In genomic region chr1:28373450-28373849, GRCh38 we compare ENCODE assay signal across 8 cellular contexts. TPM values are rescaled to one million over a fixed set of nuclear protein-coding genes. Genes with fewer than 3 reads are reported as not detected.
DNase-seq lines count a peak whose midpoint lies in the region; ATAC-seq, FAIRE-seq and TF ChIP-seq lines count a peak whose summit lies in the region.
"Not testable (repeated sequence)": the region's sequence is repeated elsewhere in the genome, so short reads cannot be mapped to it uniquely, and the experiment has no call there.

No MANE protein-coding gene starts in this region.

- H3K27ac ChIP-seq in A549 = peak overlapping the region in 1 of 2 experiments; percentile 64; a peak in 3 of 6 replicates
- peak overlapping the region; percentile 63; the same call in 1 of the 2 replicates for H3K27ac ChIP-seq in GM23248
- peak overlapping the region; percentile 51; the same call in 1 of the 2 replicates for H3K27ac ChIP-seq in Karpas-422 (ENCODE audit: low read length)
- peak overlapping the region; percentile 86 for H3K27ac ChIP-seq in RWPE1
- H3K27ac ChIP-seq in mesenchymal stem cell (ENCODE audit: low read length, poor library complexity, severe bottlenecking) = peak overlapping the region; percentile 99
- peak overlapping the region; percentile 93 for H3K27ac ChIP-seq in smooth muscle cell (ENCODE audit: low read depth)

- not testable (repeated sequence) for H3K14ac ChIP-seq in mesenchymal stem cell (ENCODE audit: low read length in 2 of 2)

- not testable (repeated sequence) for H3K18ac ChIP-seq in mesenchymal stem cell (ENCODE audit: low read depth in 1 of 2, low read length in 2 of 2)

- H3K23ac ChIP-seq in mesenchymal stem cell (ENCODE audit: low read length in 2 of 2) = not testable (repeated sequence)

- TF ChIP-seq RAD21 in A549 (conservative IDR thresholded peaks at IDR 0.05 in 1 of 2, IDR thresholded peaks at IDR 0.05 in 1 of 2) = not testable (repeated sequence)

- H3K4me3 ChIP-seq in A549; GM23248; Karpas-422 (ENCODE audit: low read length); epithelial cell of esophagus (ENCODE audit: low read length); mesenchymal stem cell (ENCODE audit: insufficient read depth in 1 of 2, low read depth in 1 of 2, low read length in 2 of 2); smooth muscle cell: not testable (repeated sequence)

- DNase-seq in A549 (ENCODE audit: low read depth in 1 of 2, low spot score in 1 of 2); GM23248; Karpas-422; RWPE1 (ENCODE audit: low spot score); activated naive CD4-positive, alpha-beta T cell treated with anti-CD3 and anti-CD28 coated beads for 36 hours; mesenchymal stem cell; smooth muscle cell (lab: John Stamatoyannopoulos, UW; ENCODE audit: unreplicated experiment): not testable (repeated sequence)
- peak; percentile 49 for DNase-seq in epithelial cell of esophagus (ENCODE audit: low read depth)

- H3K9me3 Mint-ChIP-seq in activated naive CD4-positive, alpha-beta T cell treated with anti-CD3 and anti-CD28 coated beads for 36 hours = not testable (repeated sequence)

- not testable (repeated sequence) for H4K20me1 ChIP-seq in GM23248 (ENCODE audit: insufficient read depth); Karpas-422 (ENCODE audit: insufficient read depth, low read depth, low read length); smooth muscle cell (ENCODE audit: low read depth)

- H3K4me3 Mint-ChIP-seq in activated naive CD4-positive, alpha-beta T cell treated with anti-CD3 and anti-CD28 coated beads for 36 hours = not testable (repeated sequence)

- in situ Hi-C loops in GM23248 (cut with MboI) = not testable (repeated sequence)

- not testable (repeated sequence) for H2BK5ac ChIP-seq in mesenchymal stem cell (ENCODE audit: low read depth, low read length, poor library complexity, severe bottlenecking)

- peaks cover 26% of the 10 kb centered on the region for H3K4me1 Mint-ChIP-seq in activated naive CD4-positive, alpha-beta T cell treated with anti-CD3 and anti-CD28 coated beads for 36 hours (ENCODE audit: low read depth)

- H3K36me3 ChIP-seq in GM23248 (ENCODE audit: low read depth); Karpas-422 (ENCODE audit: insufficient read depth, low read length); mesenchymal stem cell (ENCODE audit: control insufficient read depth in 1 of 2, insufficient read depth in 2 of 2, low read depth in 1 of 2, low read length in 2 of 2); smooth muscle cell (ENCODE audit: low read depth): not testable (repeated sequence)

- not testable (repeated sequence) for H3K79me1 ChIP-seq in mesenchymal stem cell (replicated peaks; ENCODE audit: low read length, poor library complexity, severe bottlenecking)

- H2BK12ac ChIP-seq in mesenchymal stem cell (ENCODE audit: low read length in 2 of 2) = not testable (repeated sequence)

- not testable (repeated sequence) for TF ChIP-seq POLR2A in A549 (IDR thresholded peaks at IDR 0.05; ENCODE audit: low read length)

- not testable (repeated sequence) for H3K9me2 ChIP-seq in GM23248 (ENCODE audit: insufficient read depth); Karpas-422 (replicated peaks; ENCODE audit: insufficient read depth, low read length)

- H3K36me3 Mint-ChIP-seq in activated naive CD4-positive, alpha-beta T cell treated with anti-CD3 and anti-CD28 coated beads for 36 hours (ENCODE audit: low read depth) = not testable (repeated sequence)

- not testable (repeated sequence) for TF ChIP-seq CTCF in A549 (IDR thresholded peaks at IDR 0.05); RWPE1 (conservative IDR thresholded peaks at IDR 0.05; ENCODE audit: low read depth); epithelial cell of esophagus (IDR thresholded peaks at IDR 0.05; ENCODE audit: insufficient read depth, low read depth, low read length, missing control alignments); smooth muscle cell (IDR thresholded peaks at IDR 0.05; ENCODE audit: borderline replicate concordance, insufficient read depth, poor library complexity, severe bottlenecking)

- H4K8ac ChIP-seq in mesenchymal stem cell (ENCODE audit: low read length) = not testable (repeated sequence)

- not testable (repeated sequence) for H3K9me3 ChIP-seq in A549; GM23248 (ENCODE audit: low read depth); Karpas-422 (ENCODE audit: low read length); mesenchymal stem cell (ENCODE audit: control insufficient read depth, low read length); smooth muscle cell (replicated peaks; ENCODE audit: low read depth)

- intact Hi-C loops in activated naive CD4-positive, alpha-beta T cell treated with anti-CD3 and anti-CD28 coated beads for 36 hours (cut with micrococcal nuclease) = not testable (repeated sequence)

- not testable (repeated sequence) for H4K91ac ChIP-seq in mesenchymal stem cell (ENCODE audit: low read length)

- not testable (repeated sequence) for ATAC-seq in A549

- not testable (repeated sequence) for H2AFZ ChIP-seq in GM23248; Karpas-422 (ENCODE audit: low read length); mesenchymal stem cell (ENCODE audit: low read depth, low read length); smooth muscle cell (ENCODE audit: low read depth)

- peak overlapping the region; percentile 53 for H3K27ac Mint-ChIP-seq in activated naive CD4-positive, alpha-beta T cell treated with anti-CD3 and anti-CD28 coated beads for 36 hours

- CTCF ChIA-PET in A549 (lab: Yijun Ruan, JAX); RWPE1 (lab: Yijun Ruan, JAX): not testable (repeated sequence)
- CTCF ChIA-PET in activated naive CD4-positive, alpha-beta T cell treated with anti-CD3 and anti-CD28 coated beads for 36 hours (lab: Charles Lee) = interaction anchor here (0.7 to 3.6 kb wide), 2 partner anchors 13 to 588 kb away, joined by 3 to 14 read pairs; no protein-coding TSS in a partner anchor

- 81% methylated on average over 7 of the region's 7 CpGs for WGBS in A549 (ENCODE audit: missing lambda C conversion rate)
- WGBS in GM23248 (ENCODE audit: low coverage in 1 of 2, low lambda C conversion rate in 2 of 2, missing lambda C conversion rate in 2 of 2), 2 experiments = 85 to 87% methylated on average over 7 of the region's 7 CpGs
- WGBS in mesenchymal stem cell = 89% methylated on average over 6 of the region's 7 CpGs
- WGBS in smooth muscle cell (ENCODE audit: low lambda C conversion rate) = 75% methylated on average over 7 of the region's 7 CpGs

- not testable (repeated sequence) for TF ChIP-seq EP300 in A549 (IDR thresholded peaks at IDR 0.05)

- not testable (repeated sequence) for H3K4ac ChIP-seq in mesenchymal stem cell (ENCODE audit: low read depth in 1 of 2, low read length in 2 of 2)

- not testable (repeated sequence) for FAIRE-seq in A549 (lab: Jason Lieb, UNC)

- not testable (repeated sequence) for H2BK15ac ChIP-seq in mesenchymal stem cell (ENCODE audit: low read depth, poor library complexity, severe bottlenecking)

- H3F3A ChIP-seq in GM23248 (ENCODE audit: insufficient read depth) = peaks cover 18% of the 10 kb centered on the region
- H3F3A ChIP-seq in smooth muscle cell (ENCODE audit: low read depth) = peaks cover 16% of the 10 kb centered on the region

- H3K27me3 Mint-ChIP-seq in activated naive CD4-positive, alpha-beta T cell treated with anti-CD3 and anti-CD28 coated beads for 36 hours (ENCODE audit: low read depth) = not testable (repeated sequence)

- H3K79me2 ChIP-seq in GM23248 (ENCODE audit: insufficient read depth) (peaks cover 75% of the 10 kb centered on the region), Karpas-422 (ENCODE audit: low read length) (peaks cover 73% of the 10 kb centered on the region), smooth muscle cell (ENCODE audit: low read depth) (peaks cover 73% of the 10 kb centered on the region)

- POLR2A ChIA-PET in A549 (lab: Yijun Ruan, JAX) = not testable (repeated sequence)
- POLR2A ChIA-PET in RWPE1 (lab: Yijun Ruan, JAX; ENCODE audit: low non-redundant PET) = interaction anchor here (0.6 to 1.0 kb wide), 3 partner anchors 45 to 133 kb away, joined by 3 read pairs; partner anchors contain the start of gene MED18

- not testable (repeated sequence) for H2BK120ac ChIP-seq in mesenchymal stem cell (ENCODE audit: low read depth, low read length)

- not testable (repeated sequence) for H3K9ac ChIP-seq in GM23248; Karpas-422 (ENCODE audit: low read length); mesenchymal stem cell (ENCODE audit: low read length)
- peak overlapping the region; percentile 52 for H3K9ac ChIP-seq in smooth muscle cell (ENCODE audit: low read depth)

- H3K4me2 ChIP-seq in A549 (peak overlapping the region; percentile 36), GM23248 (ENCODE audit: unreplicated experiment) (peak overlapping the region; percentile 55), Karpas-422 (ENCODE audit: low read depth, low read length, poor library complexity, severe bottlenecking) (peak overlapping the region; percentile 38), smooth muscle cell (peak overlapping the region; percentile 37)
- not testable (repeated sequence) for H3K4me2 ChIP-seq in mesenchymal stem cell (ENCODE audit: low read length, poor library complexity, severe bottlenecking)

- H3K4me1 ChIP-seq in A549 (peaks cover 44% of the 10 kb centered on the region), GM23248 (ENCODE audit: insufficient read depth) (peaks cover 14% of the 10 kb centered on the region), Karpas-422 (ENCODE audit: low read length) (peaks cover 34% of the 10 kb centered on the region), mesenchymal stem cell (ENCODE audit: control insufficient read depth, insufficient read depth, low read depth, low read length) (peaks cover 12% of the 10 kb centered on the region), smooth muscle cell (ENCODE audit: low read depth) (peaks cover 23% of the 10 kb centered on the region)

- H3K27me3 ChIP-seq in GM23248 (replicated peaks; ENCODE audit: insufficient read depth); Karpas-422 (ENCODE audit: low read length); mesenchymal stem cell (ENCODE audit: control insufficient read depth in 1 of 2, insufficient read depth in 1 of 2, low read length in 2 of 2); smooth muscle cell (ENCODE audit: low read depth): not testable (repeated sequence)

- peak overlapping the region; percentile 38 for H2AK5ac ChIP-seq in mesenchymal stem cell (ENCODE audit: low read length, severe bottlenecking)

RNA-seq across cellular contexts. Expression of gene PHACTR4, which starts 3.9 kb away (rescaled TPM):
- polyA plus RNA-seq in A549 (2011; rRNA removed) (17.4 and 32.1 TPM in 2 replicates), A549 (2017; fragmentation: RNase III; extraction: RNeasy Plus Mini Kit Qiagen cat#74134 plus additional on column Dnase treatment) (25.0 to 25.4 TPM (median 25.1 TPM) in 3 replicates), GM23248 (2016; fragmentation: Nextera tagmentation; extraction: Ambion mirVana) (14.3 and 14.7 TPM in 2 replicates), smooth muscle cell (15.2 and 22.2 TPM in 2 replicates)
- polyA plus RNA-seq in A549 (2012; cell fraction: cytosol; rRNA removed) = 9.3 and 10.8 TPM in 2 replicates
- 7.4 and 16.4 TPM in 2 replicates for polyA plus RNA-seq in A549 (2012; cell fraction: nucleus; rRNA removed)
- polyA minus RNA-seq in A549 (2011; rRNA and poly(A)+ RNA removed) = 19.9 and 23.3 TPM in 2 replicates
- total RNA-seq in GM23248 (2014; rRNA removed; shearing (Covaris generic)) = 3.0 and 5.2 TPM in 2 replicates
- total RNA-seq in Karpas-422 (2014; rRNA removed; shearing (Covaris generic); ENCODE audit: low replicate concordance) = 8.5 and 10.0 TPM in 2 replicates
- total RNA-seq in activated naive CD4-positive, alpha-beta T cell treated with anti-CD3 and anti-CD28 coated beads for 36 hours = 10 to 100 TPM; 16.3 to 17.2 TPM
- 21.5 TPM for polyA plus RNA-seq in mesenchymal stem cell (2013, experiment 1 of 2)
- polyA plus RNA-seq in mesenchymal stem cell (2013, experiment 2 of 2) = 20.8 TPM
- total RNA-seq in smooth muscle cell = 14.1 and 20.2 TPM in 2 replicates

RNA-seq across cellular contexts. Expression of gene MED18, which starts 44.6 kb away (rescaled TPM):
- polyA plus RNA-seq in A549 (2011; rRNA removed) (20.3 and 22.2 TPM in 2 replicates), A549 (2017; fragmentation: RNase III; extraction: RNeasy Plus Mini Kit Qiagen cat#74134 plus additional on column Dnase treatment) (13.7 to 15.4 TPM (median 14.5 TPM) in 3 replicates), GM23248 (2016; fragmentation: Nextera tagmentation; extraction: Ambion mirVana) (11.6 and 12.4 TPM in 2 replicates), smooth muscle cell (12.3 and 13.8 TPM in 2 replicates)
- 9.6 and 10.3 TPM in 2 replicates for polyA plus RNA-seq in A549 (2012; cell fraction: cytosol; rRNA removed)
- polyA plus RNA-seq in A549 (2012; cell fraction: nucleus; rRNA removed) = 10.2 and 11.3 TPM in 2 replicates
- 42.6 and 63.6 TPM in 2 replicates for polyA minus RNA-seq in A549 (2011; rRNA and poly(A)+ RNA removed)
- 8.1 and 10.9 TPM in 2 replicates for total RNA-seq in GM23248 (2014; rRNA removed; shearing (Covaris generic))
- 27.6 and 29.4 TPM in 2 replicates for total RNA-seq in Karpas-422 (2014; rRNA removed; shearing (Covaris generic); ENCODE audit: low replicate concordance)
- total RNA-seq in activated naive CD4-positive, alpha-beta T cell treated with anti-CD3 and anti-CD28 coated beads for 36 hours = 10 to 100 TPM; 13.2 to 13.3 TPM
- 7.1 TPM for polyA plus RNA-seq in mesenchymal stem cell (2013, experiment 1 of 2)
- 6.7 TPM for polyA plus RNA-seq in mesenchymal stem cell (2013, experiment 2 of 2)
- 11.6 and 13.2 TPM in 2 replicates for total RNA-seq in smooth muscle cell
